ENCODE assay signal across 8 cellular contexts in genomic region chr6:149032599-149033405, GRCh38.
DNase-seq lines count a peak whose midpoint lies in the region; ATAC-seq and TF ChIP-seq lines count a peak whose summit lies in the region.

No MANE protein-coding gene starts in this region.

- no peaks in the 10 kb centered on the region for H3K36me3 Mint-ChIP-seq in HFFc6 (ENCODE audit: low read depth)
- no peaks in the 10 kb centered on the region for H3K36me3 Mint-ChIP-seq in activated naive CD8-positive, alpha-beta T cell
- H3K36me3 Mint-ChIP-seq in memory B cell, result peaks cover 2% of the 10 kb centered on the region

- no peak overlapping the region for H3K4me3 ChIP-seq in tibial nerve

- H3K4me3 Mint-ChIP-seq in HFFc6 (peak overlapping the region; percentile 74), memory B cell (peak overlapping the region; percentile 65)
- H3K4me3 Mint-ChIP-seq in activated naive CD8-positive, alpha-beta T cell, result peak overlapping the region; percentile 65

- 41 to 42% methylated on average over 8 of the region's 8 CpGs for WGBS in tibial nerve, 2 donors

- H3K9me3 Mint-ChIP-seq in HFFc6, result no peaks in the 10 kb centered on the region
- no peaks in the 10 kb centered on the region for H3K9me3 Mint-ChIP-seq in activated naive CD8-positive, alpha-beta T cell (ENCODE audit: low read depth)
- H3K9me3 Mint-ChIP-seq in memory B cell, result no peaks in the 10 kb centered on the region

- DNase-seq in HFFc6, result peak; percentile 94
- DNase-seq in NCI-H226, result peak; percentile 96
- no peak for DNase-seq in memory B cell (ENCODE audit: low spot score in 2 of 2)
- no peak for DNase-seq in tibial nerve (ENCODE audit: low spot score in 2 of 2)
- DNase-seq in SK-N-DZ (ENCODE audit: low spot score), result no peak
- DNase-seq in SHP77 (lab: John Stamatoyannopoulos, UW), result no peak

- no peaks in the 10 kb centered on the region for H3K27me3 ChIP-seq in tibial nerve

- peaks cover 0 to 28% (median 6%) of the 10 kb centered on the region in 4 donors for H3K4me1 ChIP-seq in tibial nerve

- peaks cover 1% of the 10 kb centered on the region; the same call in 1 of the 2 replicates for H3K27me3 Mint-ChIP-seq in HFFc6 (ENCODE audit: insufficient read depth)
- no peaks in the 10 kb centered on the region for H3K27me3 Mint-ChIP-seq in activated naive CD8-positive, alpha-beta T cell
- H3K27me3 Mint-ChIP-seq in memory B cell, result no peaks in the 10 kb centered on the region

- H3K27ac ChIP-seq in tibial nerve, result peak overlapping the region in 3 of 4 donors; percentile 36 to 70 (median 66)

- H3K4me1 Mint-ChIP-seq in HFFc6 (ENCODE audit: low read depth) (peaks cover 97% of the 10 kb centered on the region), memory B cell (peaks cover 11% of the 10 kb centered on the region)
- peaks cover 43% of the 10 kb centered on the region for H3K4me1 Mint-ChIP-seq in activated naive CD8-positive, alpha-beta T cell (ENCODE audit: low read depth)

- no peak for TF ChIP-seq POLR2A in tibial nerve (IDR thresholded peaks at IDR 0.05)

- TF ChIP-seq EP300 in tibial nerve (IDR thresholded peaks at IDR 0.05), result no peak

- no peaks in the 10 kb centered on the region for H3K9me3 ChIP-seq in tibial nerve

- no peak for TF ChIP-seq CTCF in HFFc6 (IDR thresholded peaks at IDR 0.05)
- TF ChIP-seq CTCF in tibial nerve (IDR thresholded peaks at IDR 0.05), result no peak

- peak overlapping the region; percentile 93 for H3K27ac Mint-ChIP-seq in HFFc6
- H3K27ac Mint-ChIP-seq in activated naive CD8-positive, alpha-beta T cell, result peak overlapping the region; percentile 92
- peak overlapping the region; percentile 82 for H3K27ac Mint-ChIP-seq in memory B cell

- ATAC-seq in GM18508 (IDR thresholded peaks at IDR 0.05; ENCODE audit: insufficient read depth, unreplicated experiment), result peak; percentile 67
- peak; percentile 67 for ATAC-seq in memory B cell (ENCODE audit: low read depth)

- peaks cover 0 to 6% (median 0%) of the 10 kb centered on the region in 3 donors for H3K36me3 ChIP-seq in tibial nerve

Comparison
In these comparisons a context has a peak if more than half of its experiments do, and no peak if none do; other contexts are left out.
1. DNase-seq: peak in HFFc6 (single experiment) and NCI-H226 (single experiment); none in memory B cell (0 of 2), tibial nerve (0 of 2), SK-N-DZ (single experiment) and SHP77 (0 of 2).
2. Peak in every context shown above with its lines, with median percentiles within 50 percentile points of each other: H3K27ac Mint-ChIP-seq and H3K4me3 Mint-ChIP-seq.